ENCODE assay signal across 1 cellular context in the genomic region with DNA sequence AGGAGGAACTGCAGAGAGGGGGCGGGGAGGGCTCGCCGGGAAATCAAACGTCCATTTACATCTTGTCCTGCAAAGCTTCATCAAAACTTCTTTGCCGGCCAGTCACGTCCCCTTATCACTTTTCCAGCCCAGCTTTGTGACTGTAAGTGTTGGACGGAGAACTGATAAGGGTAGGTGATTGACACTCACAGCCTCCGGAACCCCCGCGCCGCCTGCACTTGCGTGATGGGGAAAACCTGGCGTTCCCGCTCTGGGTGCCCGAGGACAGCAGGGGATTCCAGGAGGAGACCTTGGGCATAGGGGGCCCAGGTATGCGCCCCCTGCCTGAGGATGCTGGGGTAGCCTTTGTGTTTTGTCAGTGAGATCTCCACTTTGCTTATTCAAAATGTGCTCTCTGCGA.
A peak's percentile ranks its signal among the peaks of the same experiment; 100 is the strongest.
TF ChIP-seq lines count a peak whose summit lies in the region.

No MANE protein-coding gene starts in this region.

TF ChIP-seq in H1, 55 proteins besides CTCF, POLR2A, EP300 and RAD21:
- TF ChIP-seq NRF1 (IDR thresholded peaks at IDR 0.05; ENCODE audit: low read depth, low read length) (no peak), RNF2 (IDR thresholded peaks at IDR 0.05; ENCODE audit: borderline replicate concordance, low read depth, low read length, missing control alignments, poor library complexity, severe bottlenecking) (no peak), POU5F1 (IDR thresholded peaks at IDR 0.05; ENCODE audit: low read depth, low read length) (no peak), HDAC2 (IDR thresholded peaks at IDR 0.05; ENCODE audit: borderline replicate concordance in 1 of 2, low read depth in 2 of 2, low read length in 2 of 2) (0 out of 4 replicates have a peak, but pooled peaks of 1 of the 2 experiments have one; percentile 17), ZNF274 (IDR thresholded peaks at IDR 0.05; ENCODE audit: borderline replicate concordance, extremely low read depth, low read length) (no peak), CREB1 (IDR thresholded peaks at IDR 0.05) (no peak), HDAC6 (IDR thresholded peaks at IDR 0.05; ENCODE audit: low read depth, low read length) (no peak), JUN (IDR thresholded peaks at IDR 0.05; ENCODE audit: low read depth, low read length) (no peak), CBX8 (IDR thresholded peaks at IDR 0.05; ENCODE audit: borderline replicate concordance, low read depth, low read length) (no peak), TAF7 (optimal IDR thresholded peaks at IDR 0.05; ENCODE audit: borderline replicate concordance, low read depth, low read length) (no peak), GABPA (IDR thresholded peaks at IDR 0.05; ENCODE audit: borderline replicate concordance, insufficient read depth, low read length) (peak; percentile 42; the same call in 1 of the 2 replicates), TAF1 (IDR thresholded peaks at IDR 0.05; ENCODE audit: low read depth, low read length) (no peak), TEAD4 (IDR thresholded peaks at IDR 0.05; ENCODE audit: low read depth, low read length) (peak; percentile 38; the same call in 1 of the 2 replicates), CEBPB (IDR thresholded peaks at IDR 0.05; ENCODE audit: low read depth, low read length) (no peak), POLR2AphosphoS5 (IDR thresholded peaks at IDR 0.05; ENCODE audit: low read depth, low read length) (no peak), BCL11A (IDR thresholded peaks at IDR 0.05; ENCODE audit: low read depth in 2 of 2, low read length in 2 of 2) (no peak), TBP (IDR thresholded peaks at IDR 0.05; ENCODE audit: low read depth, low read length) (no peak), SP2 (IDR thresholded peaks at IDR 0.05; ENCODE audit: low read length) (no peak), RBBP5 (IDR thresholded peaks at IDR 0.05; ENCODE audit: borderline replicate concordance, low read depth, low read length) (no peak), SP4 (IDR thresholded peaks at IDR 0.05; ENCODE audit: low read length) (no peak), ASH2L (IDR thresholded peaks at IDR 0.05; ENCODE audit: low read length) (peak; percentile 42)
- TF ChIP-seq, protein P1, sequence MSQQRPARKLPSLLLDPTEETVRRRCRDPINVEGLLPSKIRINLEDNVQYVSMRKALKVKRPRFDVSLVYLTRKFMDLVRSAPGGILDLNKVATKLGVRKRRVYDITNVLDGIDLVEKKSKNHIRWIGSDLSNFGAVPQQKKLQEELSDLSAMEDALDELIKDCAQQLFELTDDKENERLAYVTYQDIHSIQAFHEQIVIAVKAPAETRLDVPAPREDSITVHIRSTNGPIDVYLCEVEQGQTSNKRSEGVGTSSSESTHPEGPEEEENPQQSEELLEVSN (IDR thresholded peaks at IDR 0.05) = peak; percentile 45; the same call in 1 of the 2 replicates
